In genomic region chr16:67013238-67013822, GRCh38 we compare ENCODE assay signal across 8 cellular contexts. TPM values are rescaled to one million over a fixed set of nuclear protein-coding genes. Genes with fewer than 3 reads are reported as not detected.
A peak's percentile ranks its signal among the peaks of the same experiment; 100 is the strongest.
DNase-seq lines count a peak whose midpoint lies in the region; ATAC-seq, FAIRE-seq and TF ChIP-seq lines count a peak whose summit lies in the region.

No MANE protein-coding gene starts in this region.

- no peak for TF ChIP-seq POLR2A in adrenal gland (IDR thresholded peaks at IDR 0.05)

- H3K9ac ChIP-seq in BLaER1 treated with 17β-estradiol and CSF1 and Interleukin-3, amounts not matched to agents 10 nM and 100 nM: peak overlapping the region; percentile 64 to 83 (median 69); a peak in 19 of 22 replicates

- 12 to 28% (median 14%) methylated on average over 3 to 21 of the region's 21 CpGs for WGBS in adrenal gland, 4 donors

- peak overlapping the region in 9 of 11 experiments; percentile 53 to 79 (median 63); a peak in 16 of 22 replicates for H3K27ac ChIP-seq in BLaER1 treated with 17β-estradiol and CSF1 and Interleukin-3, amounts not matched to agents 10 nM and 100 nM
- peak overlapping the region; percentile 54 to 85 for H3K27ac ChIP-seq in coronary artery
- H3K27ac ChIP-seq in adrenal gland: peak overlapping the region in 2 of 5 donors; percentile 35 to 59

- FAIRE-seq in urothelium cell line (lab: Jason Lieb, UNC): no peak

- H3K4me1 ChIP-seq in BLaER1 treated with 17β-estradiol and CSF1 and Interleukin-3, amounts not matched to agents 10 nM and 100 nM: peaks cover 18 to 56% (median 45%) of the 10 kb centered on the region in 10 experiments; a peak in 19 of 20 replicates
- peaks cover 13% of the 10 kb centered on the region in 2 donors for H3K4me1 ChIP-seq in adrenal gland (replicated peaks in 1 of 2)

- H3K4me3 Mint-ChIP-seq in IgD-negative memory B cell (peak overlapping the region in 3 of 4 donors; percentile 52 to 74 (median 70)), nephron (peak overlapping the region; percentile 67 to 83 (median 80))

- DNase-seq in coronary artery (ENCODE audit: low spot score): peak; percentile 74
- DNase-seq in adrenal gland: no peak
- DNase-seq in RKO (ENCODE audit: low spot score): no peak
- no peak for DNase-seq in urothelium cell line (ENCODE audit: low spot score)

- no peaks in the 10 kb centered on the region for H3K36me3 ChIP-seq in BLaER1 treated with 17β-estradiol and CSF1 and Interleukin-3, amounts not matched to agents 10 nM and 100 nM
- no peaks in the 10 kb centered on the region for H3K36me3 ChIP-seq in adrenal gland (replicated peaks in 1 of 2)

- no peak overlapping the region for H3K27ac Mint-ChIP-seq in IgD-negative memory B cell
- peak overlapping the region; percentile 90 to 99 (median 93) for H3K27ac Mint-ChIP-seq in nephron

- no peaks in the 10 kb centered on the region for H3K9me3 ChIP-seq in BLaER1 treated with 17β-estradiol and CSF1 and Interleukin-3, amounts not matched to agents 10 nM and 100 nM (replicated peaks in 1 of 11)
- H3K9me3 ChIP-seq in adrenal gland (replicated peaks in 1 of 3): no peaks in the 10 kb centered on the region

- H3K4me2 ChIP-seq in BLaER1 treated with 17β-estradiol and CSF1 and Interleukin-3, amounts not matched to agents 10 nM and 100 nM: peak overlapping the region; percentile 87 to 100 (median 96)

- ATAC-seq in GM21528 (IDR thresholded peaks at IDR 0.05; ENCODE audit: low FRiP score, unreplicated experiment): no peak

- peaks cover 1% of the 10 kb centered on the region for H3K36me3 Mint-ChIP-seq in IgD-negative memory B cell
- H3K36me3 Mint-ChIP-seq in nephron (ENCODE audit: low read depth): no peaks in the 10 kb centered on the region

- H3K4me1 Mint-ChIP-seq in IgD-negative memory B cell (peaks cover 0 to 1% (median 0%) of the 10 kb centered on the region in 3 donors), nephron (peaks cover 36% of the 10 kb centered on the region)

- intact Hi-C loops in adrenal gland (cut with DNase I): loop anchor here in 1 of 2 donors (10.0 kb wide), 1 partner anchor 141 kb away; the partner anchor contains the start of genes B3GNT9, FBXL8 and TRADD

- peaks cover 0 to 7% (median 0%) of the 10 kb centered on the region in 11 experiments; a peak in 1 of 22 replicates for H4K20me1 ChIP-seq in BLaER1 treated with 17β-estradiol and CSF1 and Interleukin-3, amounts not matched to agents 10 nM and 100 nM

- H3K9me3 Mint-ChIP-seq in IgD-negative memory B cell (no peaks in the 10 kb centered on the region), nephron (no peaks in the 10 kb centered on the region)

- TF ChIP-seq CTCF in coronary artery (IDR thresholded peaks at IDR 0.05) (no peak), nephron (IDR thresholded peaks at IDR 0.05; ENCODE audit: unreplicated experiment in 3 of 3) (no peak), adrenal gland (IDR thresholded peaks at IDR 0.05) (no peak)

- H3K27me3 ChIP-seq in BLaER1 treated with 17β-estradiol and CSF1 and Interleukin-3, amounts not matched to agents 10 nM and 100 nM: peaks cover 0 to 18% (median 0%) of the 10 kb centered on the region in 11 experiments; a peak in 6 of 22 replicates
- no peaks in the 10 kb centered on the region for H3K27me3 ChIP-seq in adrenal gland

- no peaks in the 10 kb centered on the region for H3K27me3 Mint-ChIP-seq in IgD-negative memory B cell
- peaks cover 8% of the 10 kb centered on the region for H3K27me3 Mint-ChIP-seq in nephron (ENCODE audit: low read depth)

- H3K4me3 ChIP-seq in BLaER1 treated with 17β-estradiol and CSF1 and Interleukin-3, amounts not matched to agents 10 nM and 100 nM: peak overlapping the region; percentile 53 to 71 (median 60)
- H3K4me3 ChIP-seq in coronary artery: peak overlapping the region; percentile 82
- peak overlapping the region in 2 of 4 donors; percentile 11 to 70 for H3K4me3 ChIP-seq in adrenal gland

RNA-seq across cellular contexts. Expression of gene CBFB, which starts 15.6 kb away (rescaled TPM):
- polyA plus RNA-seq in IgD-negative memory B cell: 43.3 TPM
- total RNA-seq in adrenal gland: 10 to 100 TPM; 19.3 to 41.2 (median 30.3) TPM
- 10 to 100 TPM; 13.0 to 20.9 (median 13.5) TPM for polyA plus RNA-seq in adrenal gland

RNA-seq across cellular contexts. Expression of gene CES4A, which starts 24.9 kb away (rescaled TPM):
- 1.4 TPM for polyA plus RNA-seq in IgD-negative memory B cell
- total RNA-seq in adrenal gland: 10 to 100 TPM in 6 of 8 donors, 1 to 10 TPM in 2; 4.4 to 31.0 (median 13.9) TPM
- 100 to 1,000 TPM in 1 of 3 donors, 10 to 100 TPM in 1, 1 to 10 TPM in 1; 7.0 to 127 (median 80.3) TPM for polyA plus RNA-seq in adrenal gland

RNA-seq across cellular contexts. Expression of gene CES3, which starts 52.3 kb away (rescaled TPM):
- polyA plus RNA-seq in IgD-negative memory B cell: 0.35 TPM
- total RNA-seq in adrenal gland: 1 to 10 TPM in 4 of 8 donors, under 1 TPM in 3, not detected in 1; 0.23 to 1.7 (median 1.3) TPM
- under 1 TPM; 0.22 to 0.67 (median 0.48) TPM for polyA plus RNA-seq in adrenal gland

Comparison
In these comparisons a context has a peak if more than half of its experiments do, and no peak if none do; other contexts are left out.
1. H3K27ac Mint-ChIP-seq: peak in nephron (3 of 3); none in IgD-negative memory B cell (0 of 3).